Comparison of ENCODE assay signal across 8 cellular contexts in genomic region chr22:29635734-29636357, GRCh38. TPM values are rescaled to one million over a fixed set of nuclear protein-coding genes. Genes with fewer than 3 reads are reported as not detected.
DNase-seq lines count a peak whose midpoint lies in the region; ATAC-seq, FAIRE-seq and TF ChIP-seq lines count a peak whose summit lies in the region.

No MANE protein-coding gene starts in this region.

- FAIRE-seq in GM12892 (lab: Jason Lieb, UNC) = peak; percentile 38

- H3K27me3 Mint-ChIP-seq in brain = no peaks in the 10 kb centered on the region
- no peaks in the 10 kb centered on the region for H3K27me3 Mint-ChIP-seq in effector memory CD8-positive, alpha-beta T cell

- ATAC-seq in HG03442 (IDR thresholded peaks at IDR 0.05; ENCODE audit: unreplicated experiment) = no peak
- ATAC-seq in effector memory CD8-positive, alpha-beta T cell (replicated peaks) = no peak

- no peak for TF ChIP-seq POLR2A in GM12892 (IDR thresholded peaks at IDR 0.05; ENCODE audit: low read depth, low read length)

- H3K36me3 Mint-ChIP-seq in brain = peaks cover 23% of the 10 kb centered on the region
- peaks cover 23% of the 10 kb centered on the region for H3K36me3 Mint-ChIP-seq in effector memory CD8-positive, alpha-beta T cell (ENCODE audit: insufficient read depth)

- no peaks in the 10 kb centered on the region for H3K9me3 Mint-ChIP-seq in brain
- no peaks in the 10 kb centered on the region for H3K9me3 Mint-ChIP-seq in effector memory CD8-positive, alpha-beta T cell

- H3K4me1 Mint-ChIP-seq in brain = peaks cover 25% of the 10 kb centered on the region
- peaks cover 17 to 27% of the 10 kb centered on the region in 2 donors for H3K4me1 Mint-ChIP-seq in effector memory CD8-positive, alpha-beta T cell (ENCODE audit: low read depth in 2 of 2)

- DNase-seq in AG20443 (ENCODE audit: low spot score) (peak; percentile 60), GM12892 (ENCODE audit: insufficient read length) (no peak), NCI-H524 (lab: John Stamatoyannopoulos, UW) (peak; percentile 24 to 82), kidney glomerular epithelial cell (lab: John Stamatoyannopoulos, UW) (peak; percentile 63)
- DNase-seq in effector CD4-positive, alpha-beta T cell = no peak
- no peak for DNase-seq in effector memory CD8-positive, alpha-beta T cell

- H3K27ac Mint-ChIP-seq in brain = peak overlapping the region in 4 of 5 experiments; percentile 34 to 50 (median 48)
- H3K27ac Mint-ChIP-seq in effector memory CD8-positive, alpha-beta T cell = no peak overlapping the region

- H3K4me3 Mint-ChIP-seq in brain = no peak overlapping the region
- H3K4me3 Mint-ChIP-seq in effector memory CD8-positive, alpha-beta T cell = no peak overlapping the region

- TF ChIP-seq CTCF in brain (conservative IDR thresholded peaks at IDR 0.05) = peak; percentile 75 to 88

RNA-seq across cellular contexts. Expression of gene NF2, which starts 32.4 kb away (rescaled TPM):
- 10.3 TPM for polyA plus RNA-seq in GM12892 (2012; ENCODE audit: missing spikeins)
- 14.5 TPM for polyA plus RNA-seq in brain (ENCODE audit: insufficient read depth, low read depth, low replicate concordance)

RNA-seq across cellular contexts. Expression of gene NIPSNAP1, which starts 54.9 kb away (rescaled TPM):
- polyA plus RNA-seq in GM12892 (2012; ENCODE audit: missing spikeins) = 86.7 TPM
- polyA plus RNA-seq in brain (ENCODE audit: insufficient read depth, low read depth, low replicate concordance) = 131 TPM

Comparison
In these comparisons a context has a peak if more than half of its experiments do, and no peak if none do; other contexts are left out.
1. DNase-seq: peak in AG20443 (single experiment), NCI-H524 (2 of 2) and kidney glomerular epithelial cell (single experiment); none in GM12892 (single experiment), effector CD4-positive, alpha-beta T cell (single experiment) and effector memory CD8-positive, alpha-beta T cell (0 of 3).
2. H3K27ac Mint-ChIP-seq: peak in brain (4 of 5); none in effector memory CD8-positive, alpha-beta T cell (0 of 2).